8 cellular contexts compared by ENCODE assay signal in genomic region chr11:121321614-121322243, GRCh38. TPM values are rescaled to one million over a fixed set of nuclear protein-coding genes. Genes with fewer than 3 reads are reported as not detected.
DNase-seq lines count a peak whose midpoint lies in the region; ATAC-seq, FAIRE-seq and TF ChIP-seq lines count a peak whose summit lies in the region.

No MANE protein-coding gene starts in this region.

- TF ChIP-seq CTCF in BE2C (IDR thresholded peaks at IDR 0.05; ENCODE audit: low read depth, low read length), result peak; percentile 15; the same call in 1 of the 2 replicates

- H3K36me3 ChIP-seq in BE2C, result no peaks in the 10 kb centered on the region

- peak; percentile 72 for ATAC-seq in HG03565 (IDR thresholded peaks at IDR 0.05; ENCODE audit: unreplicated experiment)

- TF ChIP-seq POLR2A in GM12891 (IDR thresholded peaks at IDR 0.05; ENCODE audit: low read depth, low read length), result no peak

- H3K9me3 ChIP-seq in BE2C, result no peaks in the 10 kb centered on the region

- H3K4me3 ChIP-seq in BE2C (ENCODE audit: low read depth, low read length), result no peak overlapping the region

- DNase-seq in BE2C (no peak), GM12891 (ENCODE audit: insufficient read length, low spot score) (no peak), RKO (ENCODE audit: low spot score) (peak; percentile 5), cerebellum (ENCODE audit: low spot score) (peak; percentile 86), midbrain (lab: John Stamatoyannopoulos, UW) (peak; percentile 79), HK-2 (ENCODE audit: unreplicated experiment) (no peak), 8988T (no peak)

- H3K27me3 ChIP-seq in BE2C, result no peaks in the 10 kb centered on the region

- peak; percentile 88 for FAIRE-seq in GM12891 (lab: Jason Lieb, UNC)

- peaks cover 3% of the 10 kb centered on the region; the same call in 1 of the 2 replicates for H3K4me1 ChIP-seq in BE2C

TF ChIP-seq in GM12891, 5 proteins besides CTCF, POLR2A, EP300 and RAD21:
- no peak for TF ChIP-seq PAX5 (IDR thresholded peaks at IDR 0.05; ENCODE audit: insufficient read depth, low read length, severe bottlenecking)

RNA-seq across cellular contexts. Expression of gene SC5D, which starts 29.2 kb away (rescaled TPM):
- polyA plus RNA-seq in BE2C (2012; ENCODE audit: insufficient read depth, insufficient read length, low read depth), result 40.3 TPM
- 34.2 TPM for polyA plus RNA-seq in GM12891 (2012; ENCODE audit: low read depth, missing spikeins)
- 110 TPM for total RNA-seq in cerebellum

Comparison
In these comparisons a context has a peak if more than half of its experiments do, and no peak if none do; other contexts are left out.
1. DNase-seq: peak in RKO (single experiment), cerebellum (single experiment) and midbrain (single experiment); none in BE2C (single experiment), GM12891 (single experiment), HK-2 (single experiment) and 8988T (single experiment).